ENCODE assay signal across 8 cellular contexts in genomic region chr12:121918679-121919038, GRCh38. TPM values are rescaled to one million over a fixed set of nuclear protein-coding genes. Genes with fewer than 3 reads are reported as not detected.
DNase-seq lines count a peak whose midpoint lies in the region; ATAC-seq and TF ChIP-seq lines count a peak whose summit lies in the region.

No MANE protein-coding gene starts in this region.

- peak overlapping the region; percentile 95 for H3K4me2 ChIP-seq in parathyroid adenoma (ENCODE audit: low read length)

- H3K4me1 ChIP-seq in parathyroid adenoma = no peaks in the 10 kb centered on the region

- H3K9me3 ChIP-seq in parathyroid adenoma (ENCODE audit: control insufficient read depth, low read length) = no peaks in the 10 kb centered on the region

- CTCF ChIA-PET in HEK293T (lab: Yijun Ruan, JAX) = interaction anchor here (0.6 kb wide), 3 partner anchors 39 to 100 kb away, joined by 4 to 8 read pairs (median 4); no protein-coding TSS in a partner anchor

- TF ChIP-seq CTCF in coronary artery (IDR thresholded peaks at IDR 0.05) (no peak), parathyroid adenoma (IDR thresholded peaks at IDR 0.05) (no peak)

- DNase-seq in coronary artery (ENCODE audit: low spot score) (no peak), A172 (ENCODE audit: low spot score) (no peak), cerebellar cortex (ENCODE audit: low spot score) (no peak), inferior parietal cortex (ENCODE audit: extremely low spot score) (no peak), HEK293T (ENCODE audit: extremely low spot score) (no peak)

- H3K4me3 ChIP-seq in coronary artery = peak overlapping the region; percentile 76
- H3K4me3 ChIP-seq in parathyroid adenoma (ENCODE audit: low read depth, low read length) = peak overlapping the region; percentile 83

- no peak overlapping the region for H3K9ac ChIP-seq in parathyroid adenoma

- H3K27ac ChIP-seq in coronary artery (peak overlapping the region in 1 of 2 donors; percentile 54), parathyroid adenoma (peak overlapping the region; percentile 53)

- H2AFZ ChIP-seq in parathyroid adenoma = peak overlapping the region; percentile 96

- ATAC-seq in GM19025 (IDR thresholded peaks at IDR 0.05; ENCODE audit: low read depth, unreplicated experiment) (peak; percentile 21), HG03342 (IDR thresholded peaks at IDR 0.05; ENCODE audit: unreplicated experiment) (peak; percentile 34)

- no peaks in the 10 kb centered on the region for H3K27me3 ChIP-seq in parathyroid adenoma (ENCODE audit: control insufficient read depth, insufficient read depth, low read length)

- H3K79me2 ChIP-seq in parathyroid adenoma = no peaks in the 10 kb centered on the region

- no peaks in the 10 kb centered on the region for H3K36me3 ChIP-seq in parathyroid adenoma (ENCODE audit: control insufficient read depth, insufficient read depth, low read length)

- POLR2A ChIA-PET in HEK293T (lab: Yijun Ruan, JAX) = interaction anchor here (1.8 kb wide), 1 partner anchor 103 kb away, joined by 4 read pairs; the partner anchor contains the start of gene BCL7A

TF ChIP-seq in HEK293T, 16 proteins besides CTCF, POLR2A, EP300 and RAD21:
- TF ChIP-seq SUZ12 (IDR thresholded peaks at IDR 0.05) = no peak
- TF ChIP-seq FOXA1 (IDR thresholded peaks at IDR 0.05) = no peak
- TF ChIP-seq TARDBP (IDR thresholded peaks at IDR 0.05) = no peak
- no peak for TF ChIP-seq ZNF384 (IDR thresholded peaks at IDR 0.05)
- TF ChIP-seq NFRKB (IDR thresholded peaks at IDR 0.05) = no peak

RNA-seq across cellular contexts. Expression of gene CFAP251, which starts 0.3 kb away (rescaled TPM):
- total RNA-seq in A172 (2014; rRNA removed; shearing (Covaris generic)) = 1.3 and 3.8 TPM in 2 replicates

RNA-seq across cellular contexts. Expression of gene PSMD9, which starts 30.1 kb away (rescaled TPM):
- total RNA-seq in A172 (2014; rRNA removed; shearing (Covaris generic)) = 93.2 and 143 TPM in 2 replicates

RNA-seq across cellular contexts. Expression of gene HPD, which starts 60.0 kb away (rescaled TPM):
- 0.12 and 1.2 TPM in 2 replicates for total RNA-seq in A172 (2014; rRNA removed; shearing (Covaris generic))
